11 cellular contexts compared by ENCODE assay signal in the genomic region with DNA sequence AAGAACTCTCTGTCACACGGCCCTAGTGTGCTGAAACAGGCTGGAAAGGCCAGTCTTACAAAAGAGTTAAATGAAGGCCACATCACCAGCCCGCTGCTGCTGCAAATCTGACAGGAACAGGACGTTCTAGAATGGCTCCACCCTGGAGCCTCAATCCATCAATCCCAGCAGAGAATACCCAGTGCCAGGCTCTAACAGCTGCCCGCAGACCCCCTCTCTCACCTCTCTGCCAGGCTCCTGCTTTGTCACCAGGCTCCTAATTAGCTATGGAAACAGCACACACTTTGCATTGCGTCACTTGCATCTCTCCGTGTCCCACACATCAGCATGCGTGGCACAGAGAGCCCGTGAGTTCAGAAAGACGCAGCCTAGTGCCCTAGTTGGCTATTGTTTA.
A peak's percentile ranks its signal among the peaks of the same experiment; 100 is the strongest.
DNase-seq lines count a peak whose midpoint lies in the region; ATAC-seq and TF ChIP-seq lines count a peak whose summit lies in the region.
"Had no signal": no experiment of that assay in that cellular context is flagged by ENCODE, and none has a peak within 500 bp of the region (broad histone marks: within the 10 kb centered on the region; RNA-seq: fewer than 3 reads in every experiment).

No MANE protein-coding gene starts in this region.

- TF ChIP-seq POLR2A in breast epithelium (IDR thresholded peaks at IDR 0.05) (no peak), uterus (IDR thresholded peaks at IDR 0.05) (no peak)

- no peaks in the 10 kb centered on the region for H3K9me3 ChIP-seq in breast epithelium
- H3K9me3 ChIP-seq in uterus: no peaks in the 10 kb centered on the region

- DNase-seq in breast epithelium (ENCODE audit: low spot score in 2 of 2) (no peak), left cardiac atrium (peak; percentile 66), omental fat pad (ENCODE audit: low spot score) (no peak), uterus (peak; percentile 68), NCI-H524 treated with DMSO at 0.1 percent for 48 hours (lab: John Stamatoyannopoulos, UW) (no peak), EL (no peak), RKO (ENCODE audit: low spot score) (no peak)
- DNase-seq: activated CD8-positive, alpha-beta memory T cell treated with anti-CD3 and anti-CD28 coated beads, Interleukin-2, amount 10 ng/mL, durations not matched to agents 7 days and 5 days; amniotic stem cell; NCI-H1930; OCI-M1 had no signal

- H3K27ac ChIP-seq in breast epithelium (peak overlapping the region; percentile 29 to 77), uterus (peak overlapping the region; percentile 36 to 71)

- no peaks in the 10 kb centered on the region for H3K4me1 ChIP-seq in breast epithelium
- peaks cover 0 to 5% of the 10 kb centered on the region in 2 donors for H3K4me1 ChIP-seq in uterus

- no peak overlapping the region for H3K4me3 ChIP-seq in breast epithelium
- H3K4me3 ChIP-seq in uterus: no peak overlapping the region

- ATAC-seq in left cardiac atrium: peak; percentile 68 to 78
- peak; percentile 75 for ATAC-seq in omental fat pad (ENCODE audit: low FRiP score)
- ATAC-seq: activated CD8-positive, alpha-beta memory T cell treated with anti-CD3 and anti-CD28 coated beads, Interleukin-2, amount 10 ng/mL, durations not matched to agents 7 days and 5 days had no signal

- no peak for TF ChIP-seq CTCF in breast epithelium (IDR thresholded peaks at IDR 0.05)
- TF ChIP-seq CTCF in omental fat pad (IDR thresholded peaks at IDR 0.05): no peak
- no peak for TF ChIP-seq CTCF in uterus (IDR thresholded peaks at IDR 0.05)

- H3K27me3 ChIP-seq in breast epithelium (no peaks in the 10 kb centered on the region), uterus (no peaks in the 10 kb centered on the region)

- H3K36me3 ChIP-seq in breast epithelium: no peaks in the 10 kb centered on the region
- no peaks in the 10 kb centered on the region for H3K36me3 ChIP-seq in uterus

- intact Hi-C loops in breast epithelium (cut with DNase I; ENCODE audit: low total_unique reads) (no loop called here), left cardiac atrium (cut with DNase I) (no loop called here), uterus (cut with DNase I; ENCODE audit: low total_unique reads) (no loop called here)

Comparison
In these comparisons a context has a peak if more than half of its experiments do, and no peak if none do; other contexts are left out.
1. DNase-seq: peak in left cardiac atrium (single experiment) and uterus (2 of 2); none in breast epithelium (0 of 2), omental fat pad (single experiment), NCI-H524 treated with DMSO at 0.1 percent for 48 hours (single experiment), EL (single experiment) and RKO (single experiment).